In genomic region chr17:17826340-17826708, GRCh38 we compare ENCODE assay signal across 10 cellular contexts. TPM values are rescaled to one million over a fixed set of nuclear protein-coding genes. Genes with fewer than 3 reads are reported as not detected.
A peak's percentile ranks its signal among the peaks of the same experiment; 100 is the strongest.
DNase-seq lines count a peak whose midpoint lies in the region; ATAC-seq and TF ChIP-seq lines count a peak whose summit lies in the region.
"Had no signal": no experiment of that assay in that cellular context is flagged by ENCODE, and none has a peak within 500 bp of the region (broad histone marks: within the 10 kb centered on the region; RNA-seq: fewer than 3 reads in every experiment).

No MANE protein-coding gene starts in this region.

- no peak overlapping the region for H3K4me3 Mint-ChIP-seq in MCF 10A (ENCODE audit: unreplicated experiment)

- no TSS peak for BruUV-seq in MCF 10A (replicated peaks; lab: Mats Ljungman, UMichigan)

- intact Hi-C loops in MCF 10A (cut with micrococcal nuclease) (no loop called here), lower leg skin (cut with DNase I; ENCODE audit: low total_unique reads) (no loop called here)

- H3K27ac Mint-ChIP-seq in MCF 10A (ENCODE audit: low read depth, unreplicated experiment): peak overlapping the region; percentile 10

- H2AFZ ChIP-seq in parathyroid adenoma: peak overlapping the region; percentile 46

- POLR2A ChIA-PET in MCF 10A (lab: Yijun Ruan, JAX): interaction anchor here (1.2 to 10.0 kb wide), 2 partner anchors 10 to 15 kb away, joined by 5 to 151 read pairs; partner anchors contain the start of gene SREBF1

- no peaks in the 10 kb centered on the region for H3K9me3 ChIP-seq in parathyroid adenoma (ENCODE audit: control insufficient read depth, low read length)

- ATAC-seq in GM18907 (IDR thresholded peaks at IDR 0.05; ENCODE audit: unreplicated experiment) (no peak), GM21529 (IDR thresholded peaks at IDR 0.05; ENCODE audit: unreplicated experiment) (no peak), GM21423 (IDR thresholded peaks at IDR 0.05; ENCODE audit: unreplicated experiment) (no peak)

- TF ChIP-seq CTCF in NB4 (IDR thresholded peaks at IDR 0.05; ENCODE audit: low read depth, low read length) (no peak), MCF 10A (IDR thresholded peaks at IDR 0.05; ENCODE audit: unreplicated experiment) (no peak), parathyroid adenoma (IDR thresholded peaks at IDR 0.05) (no peak), lower leg skin (IDR thresholded peaks at IDR 0.05) (no peak)

- H3K27ac ChIP-seq in parathyroid adenoma: peak overlapping the region; percentile 29

- peaks cover 16% of the 10 kb centered on the region for H3K79me2 ChIP-seq in parathyroid adenoma

- CTCF ChIA-PET in MCF 10A (lab: Yijun Ruan, JAX): interaction anchor here (0.6 kb wide), 2 partner anchors 147 to 200 kb away, joined by 3 to 5 read pairs; no protein-coding TSS in a partner anchor

- no peaks in the 10 kb centered on the region for H3K27me3 ChIP-seq in parathyroid adenoma (ENCODE audit: control insufficient read depth, insufficient read depth, low read length)

- H3K4me1 ChIP-seq in parathyroid adenoma: peaks cover 39% of the 10 kb centered on the region

- H3K27me3 Mint-ChIP-seq in MCF 10A (ENCODE audit: insufficient read depth, unreplicated experiment): no peaks in the 10 kb centered on the region

- no peaks in the 10 kb centered on the region for H3K9me3 Mint-ChIP-seq in MCF 10A (ENCODE audit: unreplicated experiment)

- peak; percentile 23 for DNase-seq in CD1c-positive myeloid dendritic cell (ENCODE audit: extremely low spot score)
- peak; percentile 47 for DNase-seq in NB4 (ENCODE audit: low read depth)
- no peak for DNase-seq in MCF 10A (ENCODE audit: unreplicated experiment)
- DNase-seq in lower leg skin (ENCODE audit: low spot score in 2 of 2): no peak
- DNase-seq: DMS 273 treated with DMSO at 0.1 percent for 48 hours, NCI-H1436 had no signal

- H3K36me3 Mint-ChIP-seq in MCF 10A (ENCODE audit: insufficient read depth, unreplicated experiment): peaks cover 15% of the 10 kb centered on the region

- H3K36me3 ChIP-seq in parathyroid adenoma (ENCODE audit: control insufficient read depth, insufficient read depth, low read length): no peaks in the 10 kb centered on the region

- H3K4me2 ChIP-seq in parathyroid adenoma (ENCODE audit: low read length): no peak overlapping the region

- WGBS in lower leg skin, 2 donors: 83 to 100% methylated on average over 2 of the region's 2 CpGs

- TF ChIP-seq POLR2A in NB4 (IDR thresholded peaks at IDR 0.05; ENCODE audit: extremely low read depth, insufficient read length) (no peak), lower leg skin (IDR thresholded peaks at IDR 0.05) (no peak)

- peaks cover 50% of the 10 kb centered on the region for H3K4me1 Mint-ChIP-seq in MCF 10A (ENCODE audit: insufficient read depth, unreplicated experiment)

- H3K9ac ChIP-seq in parathyroid adenoma: no peak overlapping the region

- H3K4me3 ChIP-seq in NB4 (ENCODE audit: low read depth, low read length) (no peak overlapping the region), parathyroid adenoma (ENCODE audit: low read depth, low read length) (no peak overlapping the region), lower leg skin (ENCODE audit: low read depth, poor library complexity, severe bottlenecking) (no peak overlapping the region)

RNA-seq across cellular contexts. Expression of gene SREBF1, which starts 10.5 kb away (rescaled TPM):
- total RNA-seq in MCF 10A (2022): 87.1 and 91.7 TPM in 2 replicates
- total RNA-seq in lower leg skin: 100 to 1,000 TPM in 2 of 4 donors, 10 to 100 TPM in 2; 54.3 to 146 (median 102) TPM

Comparison
In these comparisons a context has a peak if more than half of its experiments do, and no peak if none do; other contexts are left out.
1. DNase-seq: peak in CD1c-positive myeloid dendritic cell (single experiment) and NB4 (single experiment); none in MCF 10A (single experiment) and lower leg skin (0 of 2).